ENCODE assay signal across 11 cellular contexts in the genomic region with DNA sequence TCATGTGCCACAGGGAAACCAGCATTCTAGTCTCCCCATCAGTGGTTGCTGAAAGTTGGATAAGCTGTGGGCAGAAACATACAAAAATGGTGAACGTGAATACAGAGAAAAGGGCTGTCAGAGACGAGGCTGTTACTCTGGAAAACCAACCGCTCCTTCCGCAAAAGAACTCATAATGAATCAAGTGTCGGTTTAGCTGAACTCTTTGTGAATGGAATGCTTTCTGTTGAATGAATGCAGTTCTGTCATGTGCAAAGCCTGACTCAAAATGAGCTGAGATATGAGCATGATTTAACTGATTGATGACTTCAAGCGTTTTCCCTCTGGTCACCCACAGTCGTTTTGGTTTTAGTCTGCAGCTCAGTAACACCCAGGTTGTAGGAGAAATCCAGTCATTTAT.
A peak's percentile ranks its signal among the peaks of the same experiment; 100 is the strongest.
DNase-seq lines count a peak whose midpoint lies in the region; ATAC-seq and TF ChIP-seq lines count a peak whose summit lies in the region.
"Had no signal": no experiment of that assay in that cellular context is flagged by ENCODE, and none has a peak within 500 bp of the region (broad histone marks: within the 10 kb centered on the region; RNA-seq: fewer than 3 reads in every experiment).

No MANE protein-coding gene starts in this region.

- H3K4me3 Mint-ChIP-seq in CD4-positive, CD25-positive, alpha-beta regulatory T cell, result peak overlapping the region; percentile 7 to 97 (median 74)
- peak overlapping the region; percentile 86 for H3K4me3 Mint-ChIP-seq in activated naive CD8-positive, alpha-beta T cell treated with anti-CD3 and anti-CD28 coated beads, Interleukin-2, amount 50 U/mL, for 24 hours

- no peaks in the 10 kb centered on the region for H3K36me3 Mint-ChIP-seq in CD4-positive, CD25-positive, alpha-beta regulatory T cell
- H3K36me3 Mint-ChIP-seq in activated naive CD8-positive, alpha-beta T cell treated with anti-CD3 and anti-CD28 coated beads, Interleukin-2, amount 50 U/mL, for 24 hours (ENCODE audit: low read depth), result peaks cover 13% of the 10 kb centered on the region

- H3K36me3 ChIP-seq in CD4-positive, CD25-positive, alpha-beta regulatory T cell (ENCODE audit: control insufficient read depth, insufficient read depth, low read length), result no peaks in the 10 kb centered on the region
- H3K36me3 ChIP-seq: BLaER1 had no signal

- peaks cover 81% of the 10 kb centered on the region for H3K4me1 ChIP-seq in CD4-positive, CD25-positive, alpha-beta regulatory T cell (ENCODE audit: control insufficient read depth, insufficient read depth, low read length, poor library complexity, severe bottlenecking)

- no peak for ATAC-seq in CD4-positive, CD25-positive, alpha-beta regulatory T cell (ENCODE audit: low read depth in 2 of 2)
- peak; percentile 36 for ATAC-seq in GM18505 (IDR thresholded peaks at IDR 0.05; ENCODE audit: unreplicated experiment)
- peak; percentile 27 for ATAC-seq in HG03432 (IDR thresholded peaks at IDR 0.05; ENCODE audit: unreplicated experiment)
- peak; percentile 38 for ATAC-seq in activated naive CD8-positive, alpha-beta T cell treated with anti-CD3 and anti-CD28 coated beads, Interleukin-2, amount 50 U/mL, for 24 hours
- ATAC-seq in HG03460 (IDR thresholded peaks at IDR 0.05; ENCODE audit: unreplicated experiment), result no peak
- ATAC-seq in GM18498 (IDR thresholded peaks at IDR 0.05; ENCODE audit: unreplicated experiment), result no peak

- H3K4me1 Mint-ChIP-seq in CD4-positive, CD25-positive, alpha-beta regulatory T cell, result peaks cover 46 to 96% (median 70%) of the 10 kb centered on the region in 4 donors
- peaks cover 99% of the 10 kb centered on the region for H3K4me1 Mint-ChIP-seq in activated naive CD8-positive, alpha-beta T cell treated with anti-CD3 and anti-CD28 coated beads, Interleukin-2, amount 50 U/mL, for 24 hours

- H3K27ac Mint-ChIP-seq in CD4-positive, CD25-positive, alpha-beta regulatory T cell, result peak overlapping the region; percentile 77 to 100 (median 87)
- peak overlapping the region; percentile 98 for H3K27ac Mint-ChIP-seq in activated naive CD8-positive, alpha-beta T cell treated with anti-CD3 and anti-CD28 coated beads, Interleukin-2, amount 50 U/mL, for 24 hours

- peaks cover 0 to 2% (median 0%) of the 10 kb centered on the region in 7 donors for H3K9me3 Mint-ChIP-seq in CD4-positive, CD25-positive, alpha-beta regulatory T cell
- H3K9me3 Mint-ChIP-seq in activated naive CD8-positive, alpha-beta T cell treated with anti-CD3 and anti-CD28 coated beads, Interleukin-2, amount 50 U/mL, for 24 hours, result no peaks in the 10 kb centered on the region

- no peaks in the 10 kb centered on the region for H3K27me3 ChIP-seq in CD4-positive, CD25-positive, alpha-beta regulatory T cell (ENCODE audit: control insufficient read depth, insufficient read depth, low read length)
- H3K27me3 ChIP-seq: BLaER1 had no signal

- H3K27ac ChIP-seq in CD4-positive, CD25-positive, alpha-beta regulatory T cell (ENCODE audit: insufficient read depth, low read length, poor library complexity, severe bottlenecking), result peak overlapping the region; percentile 96
- H3K27ac ChIP-seq: BLaER1 had no signal

- DNase-seq in CD4-positive, CD25-positive, alpha-beta regulatory T cell, result peak in 1 of 3 donors; percentile 68
- no peak for DNase-seq in activated naive CD8-positive, alpha-beta T cell treated with anti-CD3 and anti-CD28 coated beads, Interleukin-2, amount 50 U/mL, for 24 hours
- DNase-seq in A172 (ENCODE audit: low spot score), result no peak
- DNase-seq in SK-N-DZ (ENCODE audit: low spot score), result no peak
- DNase-seq: NCI-H748 treated with DMSO at 0.1 percent for 48 hours, posterior cingulate gyrus had no signal

- H3K27me3 Mint-ChIP-seq in CD4-positive, CD25-positive, alpha-beta regulatory T cell, result no peaks in the 10 kb centered on the region
- no peaks in the 10 kb centered on the region for H3K27me3 Mint-ChIP-seq in activated naive CD8-positive, alpha-beta T cell treated with anti-CD3 and anti-CD28 coated beads, Interleukin-2, amount 50 U/mL, for 24 hours

- peak overlapping the region; percentile 84 for H3K4me3 ChIP-seq in CD4-positive, CD25-positive, alpha-beta regulatory T cell (ENCODE audit: low read depth, low read length)
- H3K4me3 ChIP-seq: BLaER1 had no signal

- no peak for TF ChIP-seq POLR2A in GM18505 (IDR thresholded peaks at IDR 0.05; ENCODE audit: borderline replicate concordance, extremely low read depth, insufficient read depth, insufficient read length)

- no peaks in the 10 kb centered on the region for H3K9me3 ChIP-seq in CD4-positive, CD25-positive, alpha-beta regulatory T cell (ENCODE audit: control insufficient read depth in 2 of 2, low read length in 2 of 2)
- H3K9me3 ChIP-seq: BLaER1 had no signal

Comparison
In these comparisons a context has a peak if more than half of its experiments do, and no peak if none do; other contexts are left out.
1. ATAC-seq: peak in GM18505 (single experiment), HG03432 (single experiment) and activated naive CD8-positive, alpha-beta T cell treated with anti-CD3 and anti-CD28 coated beads, Interleukin-2, amount 50 U/mL, for 24 hours (single experiment); none in CD4-positive, CD25-positive, alpha-beta regulatory T cell (0 of 2), HG03460 (single experiment) and GM18498 (single experiment).